9 cellular contexts compared by ENCODE assay signal in the genomic region with DNA sequence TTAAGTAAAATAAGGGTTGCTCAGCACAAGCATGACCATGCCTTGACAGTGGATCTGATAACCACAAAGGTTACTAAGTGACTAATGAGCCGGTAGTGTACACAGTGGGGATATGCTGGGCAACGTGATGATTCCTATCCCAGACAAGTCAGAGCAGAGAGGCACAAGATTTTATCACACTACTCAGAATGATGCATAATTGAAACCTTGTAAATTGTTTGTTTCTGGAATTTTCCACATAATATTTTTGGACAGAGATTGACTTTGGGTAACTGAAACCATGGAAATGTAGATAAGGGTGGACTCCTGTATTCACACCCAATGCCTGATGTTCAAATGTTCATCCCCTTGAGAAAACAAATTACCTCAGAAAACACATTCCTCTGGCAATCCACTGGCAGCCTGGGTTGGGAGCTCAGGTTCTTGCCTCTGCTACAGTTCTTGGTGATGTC. TPM values are rescaled to one million over a fixed set of nuclear protein-coding genes. Genes with fewer than 3 reads are reported as not detected.
DNase-seq lines count a peak whose midpoint lies in the region; ATAC-seq and TF ChIP-seq lines count a peak whose summit lies in the region.
"Had no signal": no experiment of that assay in that cellular context is flagged by ENCODE, and none has a peak within 500 bp of the region (broad histone marks: within the 10 kb centered on the region; RNA-seq: fewer than 3 reads in every experiment).

No MANE protein-coding gene starts in this region.

- peak overlapping the region; percentile 91 for H3K27ac ChIP-seq in parathyroid adenoma

- H3K4me2 ChIP-seq in parathyroid adenoma (ENCODE audit: low read length) = peak overlapping the region; percentile 54

- no peaks in the 10 kb centered on the region for H3K9me3 Mint-ChIP-seq in activated CD4-positive, alpha-beta T cell treated with anti-CD3 and anti-CD28 coated beads for 36 hours (ENCODE audit: low read depth)
- H3K9me3 Mint-ChIP-seq in activated CD4-positive, alpha-beta T cell treated with anti-CD3 and anti-CD28 coated beads, Interleukin-2, amount 10 ng/mL, durations not matched to agents 24 days and 14 days = no peaks in the 10 kb centered on the region
- H3K9me3 Mint-ChIP-seq in activated CD4-positive, alpha-beta memory T cell treated with anti-CD3 and anti-CD28 coated beads, Interleukin-2, amount 10 ng/mL, durations not matched to agents 7 days and 5 days = no peaks in the 10 kb centered on the region

- H3K4me1 ChIP-seq in parathyroid adenoma = peaks cover 30% of the 10 kb centered on the region

- H3K4me1 Mint-ChIP-seq in activated CD4-positive, alpha-beta T cell treated with anti-CD3 and anti-CD28 coated beads for 36 hours = peaks cover 36% of the 10 kb centered on the region
- peaks cover 18% of the 10 kb centered on the region for H3K4me1 Mint-ChIP-seq in activated CD4-positive, alpha-beta T cell treated with anti-CD3 and anti-CD28 coated beads, Interleukin-2, amount 10 ng/mL, durations not matched to agents 24 days and 14 days
- peaks cover 22% of the 10 kb centered on the region for H3K4me1 Mint-ChIP-seq in activated CD4-positive, alpha-beta memory T cell treated with anti-CD3 and anti-CD28 coated beads, Interleukin-2, amount 10 ng/mL, durations not matched to agents 7 days and 5 days

- POLR2A ChIA-PET in activated CD4-positive, alpha-beta T cell treated with anti-CD3 and anti-CD28 coated beads for 36 hours (lab: Charles Lee) = no interaction called here
- POLR2A ChIA-PET in activated CD4-positive, alpha-beta memory T cell treated with anti-CD3 and anti-CD28 coated beads, Interleukin-2, amount 10 ng/mL, durations not matched to agents 7 days and 5 days (lab: Charles Lee) = interaction anchor here (1.0 kb wide), 1 partner anchor 16 kb away, joined by 4 read pairs; the partner anchor contains the start of gene ERAP1

- no peak overlapping the region for H3K9ac ChIP-seq in parathyroid adenoma

- H3K79me2 ChIP-seq in parathyroid adenoma = no peaks in the 10 kb centered on the region

- H3K27me3 Mint-ChIP-seq in activated CD4-positive, alpha-beta T cell treated with anti-CD3 and anti-CD28 coated beads for 36 hours = no peaks in the 10 kb centered on the region
- H3K27me3 Mint-ChIP-seq in activated CD4-positive, alpha-beta T cell treated with anti-CD3 and anti-CD28 coated beads, Interleukin-2, amount 10 ng/mL, durations not matched to agents 24 days and 14 days = peaks cover 11% of the 10 kb centered on the region
- H3K27me3 Mint-ChIP-seq in activated CD4-positive, alpha-beta memory T cell treated with anti-CD3 and anti-CD28 coated beads, Interleukin-2, amount 10 ng/mL, durations not matched to agents 7 days and 5 days = peaks cover 7% of the 10 kb centered on the region

- H3K36me3 ChIP-seq in parathyroid adenoma (ENCODE audit: control insufficient read depth, insufficient read depth, low read length) = no peaks in the 10 kb centered on the region

- ATAC-seq in activated CD4-positive, alpha-beta T cell treated with anti-CD3 and anti-CD28 coated beads for 36 hours = peak; percentile 93
- peak; percentile 99 for ATAC-seq in HG02981 (IDR thresholded peaks at IDR 0.05; ENCODE audit: unreplicated experiment)

- no peak for DNase-seq in activated CD4-positive, alpha-beta T cell treated with anti-CD3 and anti-CD28 coated beads for 36 hours
- no peak for DNase-seq in activated CD4-positive, alpha-beta T cell treated with anti-CD3 and anti-CD28 coated beads, Interleukin-2, amount 10 ng/mL, durations not matched to agents 24 days and 14 days
- DNase-seq in activated CD4-positive, alpha-beta memory T cell treated with anti-CD3 and anti-CD28 coated beads, Interleukin-2, amount 10 ng/mL, durations not matched to agents 7 days and 5 days = peak; percentile 28
- DNase-seq in retina (no peak), foreskin melanocyte (no peak), midbrain (lab: John Stamatoyannopoulos, UW) (no peak)

- no peaks in the 10 kb centered on the region for H3K36me3 Mint-ChIP-seq in activated CD4-positive, alpha-beta T cell treated with anti-CD3 and anti-CD28 coated beads for 36 hours (ENCODE audit: low read depth)
- no peaks in the 10 kb centered on the region for H3K36me3 Mint-ChIP-seq in activated CD4-positive, alpha-beta T cell treated with anti-CD3 and anti-CD28 coated beads, Interleukin-2, amount 10 ng/mL, durations not matched to agents 24 days and 14 days (ENCODE audit: low read depth)
- no peaks in the 10 kb centered on the region for H3K36me3 Mint-ChIP-seq in activated CD4-positive, alpha-beta memory T cell treated with anti-CD3 and anti-CD28 coated beads, Interleukin-2, amount 10 ng/mL, durations not matched to agents 7 days and 5 days (ENCODE audit: low read depth)

- no peaks in the 10 kb centered on the region for H3K27me3 ChIP-seq in parathyroid adenoma (ENCODE audit: control insufficient read depth, insufficient read depth, low read length)

- no peaks in the 10 kb centered on the region for H3K9me3 ChIP-seq in parathyroid adenoma (ENCODE audit: control insufficient read depth, low read length)
- H3K9me3 ChIP-seq: Caco-2 had no signal

- no peak for TF ChIP-seq CTCF in parathyroid adenoma (IDR thresholded peaks at IDR 0.05)

- intact Hi-C loops in activated CD4-positive, alpha-beta T cell treated with anti-CD3 and anti-CD28 coated beads for 36 hours (cut with DNase I, micrococcal nuclease) = no loop called here
- intact Hi-C loops in activated CD4-positive, alpha-beta T cell treated with anti-CD3 and anti-CD28 coated beads, Interleukin-2, amount 10 ng/mL, durations not matched to agents 24 days and 14 days (cut with micrococcal nuclease) = no loop called here

- peak overlapping the region; percentile 42 for H2AFZ ChIP-seq in parathyroid adenoma

- H3K4me3 ChIP-seq in parathyroid adenoma (ENCODE audit: low read depth, low read length) = peak overlapping the region; percentile 23

- no peak overlapping the region for H3K4me3 Mint-ChIP-seq in activated CD4-positive, alpha-beta T cell treated with anti-CD3 and anti-CD28 coated beads for 36 hours
- H3K4me3 Mint-ChIP-seq in activated CD4-positive, alpha-beta T cell treated with anti-CD3 and anti-CD28 coated beads, Interleukin-2, amount 10 ng/mL, durations not matched to agents 24 days and 14 days = no peak overlapping the region
- no peak overlapping the region for H3K4me3 Mint-ChIP-seq in activated CD4-positive, alpha-beta memory T cell treated with anti-CD3 and anti-CD28 coated beads, Interleukin-2, amount 10 ng/mL, durations not matched to agents 7 days and 5 days

- no peak overlapping the region for H3K27ac Mint-ChIP-seq in activated CD4-positive, alpha-beta T cell treated with anti-CD3 and anti-CD28 coated beads for 36 hours
- no peak overlapping the region for H3K27ac Mint-ChIP-seq in activated CD4-positive, alpha-beta T cell treated with anti-CD3 and anti-CD28 coated beads, Interleukin-2, amount 10 ng/mL, durations not matched to agents 24 days and 14 days
- no peak overlapping the region for H3K27ac Mint-ChIP-seq in activated CD4-positive, alpha-beta memory T cell treated with anti-CD3 and anti-CD28 coated beads, Interleukin-2, amount 10 ng/mL, durations not matched to agents 7 days and 5 days

- CTCF ChIA-PET in activated CD4-positive, alpha-beta T cell treated with anti-CD3 and anti-CD28 coated beads for 36 hours (lab: Charles Lee) = no interaction called here
- CTCF ChIA-PET in activated CD4-positive, alpha-beta memory T cell treated with anti-CD3 and anti-CD28 coated beads, Interleukin-2, amount 10 ng/mL, durations not matched to agents 7 days and 5 days (lab: Charles Lee) = no interaction called here

RNA-seq across cellular contexts. Expression of gene ERAP1, which starts 16.2 kb away (rescaled TPM):
- total RNA-seq in activated CD4-positive, alpha-beta T cell treated with anti-CD3 and anti-CD28 coated beads for 36 hours = 10 to 100 TPM; 56.4 to 98.7 TPM
- 91.6 and 99.1 TPM in 2 replicates for total RNA-seq in activated CD4-positive, alpha-beta T cell treated with anti-CD3 and anti-CD28 coated beads, Interleukin-2, amount 10 ng/mL, durations not matched to agents 24 days and 14 days
- 100 to 1,000 TPM; 140 TPM for total RNA-seq in activated CD4-positive, alpha-beta memory T cell treated with anti-CD3 and anti-CD28 coated beads, Interleukin-2, amount 10 ng/mL, durations not matched to agents 7 days and 5 days

RNA-seq across cellular contexts. Expression of gene ERAP2, which starts 52.4 kb away (rescaled TPM):
- 10 to 100 TPM; 57.3 to 60.7 TPM for total RNA-seq in activated CD4-positive, alpha-beta T cell treated with anti-CD3 and anti-CD28 coated beads for 36 hours
- 48.9 and 51.3 TPM in 2 replicates for total RNA-seq in activated CD4-positive, alpha-beta T cell treated with anti-CD3 and anti-CD28 coated beads, Interleukin-2, amount 10 ng/mL, durations not matched to agents 24 days and 14 days
- 10 to 100 TPM; 91.3 to 93.9 TPM for total RNA-seq in activated CD4-positive, alpha-beta memory T cell treated with anti-CD3 and anti-CD28 coated beads, Interleukin-2, amount 10 ng/mL, durations not matched to agents 7 days and 5 days
